In genomic region chr1:22704440-22705067, GRCh38 we compare ENCODE assay signal across 8 cellular contexts. TPM values are rescaled to one million over a fixed set of nuclear protein-coding genes. Genes with fewer than 3 reads are reported as not detected.
DNase-seq lines count a peak whose midpoint lies in the region; ATAC-seq and TF ChIP-seq lines count a peak whose summit lies in the region.

No MANE protein-coding gene starts in this region.

- DNase-seq in GM10248 (ENCODE audit: extremely low spot score): peak; percentile 81
- DNase-seq in SHP77 (lab: John Stamatoyannopoulos, UW): peak; percentile 74 to 80
- DNase-seq in activated T-helper 2 cell treated with anti-CD3 and anti-CD28 coated beads, Interferon-gamma antibody, Interleukin-2, Interleukin-4, amounts not matched to agents 10 μg/mL and 5 μg/mL and 100 μg/mL, durations not matched to agents 14 hours and 24 hours and 36 hours (ENCODE audit: low spot score): peak; percentile 60
- DNase-seq in foreskin keratinocyte: peak; percentile 24 to 54
- peak; percentile 51 for DNase-seq in non-pigmented ciliary epithelial cell (ENCODE audit: low read depth)
- DNase-seq in substantia nigra (lab: John Stamatoyannopoulos, UW): peak in 47 of 49 donors; percentile 13 to 91 (median 78)

- H3K4me1 Mint-ChIP-seq in activated T-helper 2 cell treated with anti-CD3 and anti-CD28 coated beads, Interferon-gamma antibody, Interleukin-2, Interleukin-4, amounts not matched to agents 10 μg/mL and 5 μg/mL and 100 μg/mL, durations not matched to agents 14 hours and 24 hours and 36 hours (ENCODE audit: low read depth): peaks cover under 1% of the 10 kb centered on the region

- H3K27me3 Mint-ChIP-seq in activated T-helper 2 cell treated with anti-CD3 and anti-CD28 coated beads, Interferon-gamma antibody, Interleukin-2, Interleukin-4, amounts not matched to agents 10 μg/mL and 5 μg/mL and 100 μg/mL, durations not matched to agents 14 hours and 24 hours and 36 hours (ENCODE audit: low read depth): peaks cover 14% of the 10 kb centered on the region

- no peaks in the 10 kb centered on the region for H3K9me3 Mint-ChIP-seq in activated T-helper 2 cell treated with anti-CD3 and anti-CD28 coated beads, Interferon-gamma antibody, Interleukin-2, Interleukin-4, amounts not matched to agents 10 μg/mL and 5 μg/mL and 100 μg/mL, durations not matched to agents 14 hours and 24 hours and 36 hours

- H3K27ac Mint-ChIP-seq in activated T-helper 2 cell treated with anti-CD3 and anti-CD28 coated beads, Interferon-gamma antibody, Interleukin-2, Interleukin-4, amounts not matched to agents 10 μg/mL and 5 μg/mL and 100 μg/mL, durations not matched to agents 14 hours and 24 hours and 36 hours: no peak overlapping the region

- H3K4me3 Mint-ChIP-seq in activated T-helper 2 cell treated with anti-CD3 and anti-CD28 coated beads, Interferon-gamma antibody, Interleukin-2, Interleukin-4, amounts not matched to agents 10 μg/mL and 5 μg/mL and 100 μg/mL, durations not matched to agents 14 hours and 24 hours and 36 hours (ENCODE audit: low read depth): no peak overlapping the region

- peaks cover 30% of the 10 kb centered on the region for H3K27me3 ChIP-seq in foreskin keratinocyte

- intact Hi-C loops in activated T-helper 2 cell treated with anti-CD3 and anti-CD28 coated beads, Interferon-gamma antibody, Interleukin-2, Interleukin-4, amounts not matched to agents 10 μg/mL and 5 μg/mL and 100 μg/mL, durations not matched to agents 14 hours and 24 hours and 36 hours (cut with micrococcal nuclease): loop anchor here (1.0 to 10.0 kb wide), 2 partner anchors 180 to 260 kb away; no protein-coding TSS in a partner anchor

- CTCF ChIA-PET in GM10248 (lab: Yijun Ruan, JAX): interaction anchor here (0.6 to 4.4 kb wide), 39 partner anchors 9 to 1446 kb away, joined by 3 to 38 read pairs (median 4); no protein-coding TSS in a partner anchor

- no peak overlapping the region for H3K27ac ChIP-seq in foreskin keratinocyte
- no peak overlapping the region for H3K27ac ChIP-seq in substantia nigra (ENCODE audit: low read depth, low read length, poor library complexity, severe bottlenecking)

- H3K36me3 Mint-ChIP-seq in activated T-helper 2 cell treated with anti-CD3 and anti-CD28 coated beads, Interferon-gamma antibody, Interleukin-2, Interleukin-4, amounts not matched to agents 10 μg/mL and 5 μg/mL and 100 μg/mL, durations not matched to agents 14 hours and 24 hours and 36 hours (ENCODE audit: low read depth): no peaks in the 10 kb centered on the region

- TF ChIP-seq CTCF in GM10248 (IDR thresholded peaks at IDR 0.05; ENCODE audit: control extremely low read depth, extremely low read depth, low read depth, missing control alignments): peak; percentile 75
- TF ChIP-seq CTCF in LNCAP (IDR thresholded peaks at IDR 0.05): peak; percentile 55
- TF ChIP-seq CTCF in foreskin keratinocyte (conservative IDR thresholded peaks at IDR 0.05): peak; percentile 90

- POLR2A ChIA-PET in GM10248 (lab: Yijun Ruan, JAX): no interaction called here

- H3K4me1 ChIP-seq in foreskin keratinocyte: no peaks in the 10 kb centered on the region

- ATAC-seq in foreskin keratinocyte: peak; percentile 88
- ATAC-seq in GM21825 (IDR thresholded peaks at IDR 0.05; ENCODE audit: unreplicated experiment): no peak

RNA-seq across cellular contexts. Expression of gene EPHB2, which starts 6.1 kb away (rescaled TPM):
- not detected in 2 replicates for total RNA-seq in activated T-helper 2 cell treated with anti-CD3 and anti-CD28 coated beads, Interferon-gamma antibody, Interleukin-2, Interleukin-4, amounts not matched to agents 10 μg/mL and 5 μg/mL and 100 μg/mL, durations not matched to agents 14 hours and 24 hours and 36 hours
- 0.14 TPM in 1 of 2 replicates, not detected in the other for total RNA-seq in foreskin keratinocyte
- polyA plus RNA-seq in foreskin keratinocyte: 0.02 and 0.06 TPM in 2 replicates

RNA-seq across cellular contexts. Expression of gene C1QB, which starts 51.5 kb away (rescaled TPM):
- total RNA-seq in activated T-helper 2 cell treated with anti-CD3 and anti-CD28 coated beads, Interferon-gamma antibody, Interleukin-2, Interleukin-4, amounts not matched to agents 10 μg/mL and 5 μg/mL and 100 μg/mL, durations not matched to agents 14 hours and 24 hours and 36 hours: not detected in 2 replicates
- not detected in 2 replicates for total RNA-seq in foreskin keratinocyte
- polyA plus RNA-seq in foreskin keratinocyte: not detected in 2 replicates
